Comparison of ENCODE assay signal across 7 cellular contexts in the genomic region with DNA sequence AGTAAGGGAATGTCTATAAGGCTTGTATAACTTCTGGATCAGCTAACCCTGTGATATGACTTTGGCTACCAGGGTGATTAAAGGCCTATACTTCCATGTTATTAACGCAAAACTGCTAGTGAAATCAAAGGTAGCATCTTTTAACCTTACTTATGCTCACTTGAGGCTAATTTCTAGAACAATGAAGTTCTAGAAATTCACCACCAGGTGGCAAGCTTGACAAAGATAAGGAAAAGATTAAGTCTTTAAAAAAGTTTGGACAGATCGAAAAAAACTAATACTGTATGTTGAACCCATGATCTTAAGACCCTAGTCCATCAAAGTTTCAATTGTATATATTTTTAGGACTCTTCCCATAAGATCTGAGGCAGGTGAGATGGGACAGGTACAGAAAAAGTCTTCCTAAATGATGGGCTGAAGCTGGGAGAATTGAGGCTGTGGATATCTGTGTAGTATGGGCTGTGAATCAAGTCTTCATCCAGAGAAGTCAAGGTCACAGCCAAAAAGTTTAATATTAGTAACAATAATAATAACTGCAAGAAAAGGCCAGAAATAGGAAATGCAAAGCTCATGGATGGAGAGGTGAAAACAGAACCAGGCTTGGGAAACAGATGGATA. TPM values are rescaled to one million over a fixed set of nuclear protein-coding genes. Genes with fewer than 3 reads are reported as not detected.
DNase-seq lines count a peak whose midpoint lies in the region; ATAC-seq and TF ChIP-seq lines count a peak whose summit lies in the region.

No MANE protein-coding gene starts in this region.

- DNase-seq in DMS53 treated with DMSO at 0.1 percent for 48 hours (lab: John Stamatoyannopoulos, UW; ENCODE audit: unreplicated experiment) (peak; percentile 35), GM23338 (ENCODE audit: low spot score) (peak; percentile 69), SK-MEL-5 (ENCODE audit: low read depth, low spot score) (peak; percentile 57), fibroblast of the aortic adventitia (ENCODE audit: low read depth) (peak; percentile 74), smooth muscle cell (lab: John Stamatoyannopoulos, UW; ENCODE audit: unreplicated experiment) (no peak)

- in situ Hi-C loops in SK-MEL-5 (cut with HindIII; ENCODE audit: low pct_unique_long_range_greater_than_20kb, low sequenced_read_pairs): no loop called here

- 74% methylated on average over 2 of the region's 2 CpGs for WGBS in smooth muscle cell (ENCODE audit: low lambda C conversion rate)

- no peaks in the 10 kb centered on the region for H3K4me1 ChIP-seq in GM23338 (ENCODE audit: insufficient read depth)
- H3K4me1 ChIP-seq in smooth muscle cell (ENCODE audit: low read depth): no peaks in the 10 kb centered on the region

- no peak overlapping the region for H3K4me3 Mint-ChIP-seq in GM23338

- H3K27me3 ChIP-seq in GM23338 (ENCODE audit: insufficient read depth) (no peaks in the 10 kb centered on the region), smooth muscle cell (ENCODE audit: low read depth) (no peaks in the 10 kb centered on the region)

- H3K27ac ChIP-seq in GM23338 (ENCODE audit: low read depth) (no peak overlapping the region), smooth muscle cell (ENCODE audit: low read depth) (no peak overlapping the region)

- no peaks in the 10 kb centered on the region for H3K4me1 Mint-ChIP-seq in GM23338

- H2AFZ ChIP-seq in GM23338 (no peak overlapping the region), smooth muscle cell (ENCODE audit: low read depth) (no peak overlapping the region)

- H3K27me3 Mint-ChIP-seq in GM23338 (ENCODE audit: insufficient read depth, low read depth, poor library complexity): peaks cover 8% of the 10 kb centered on the region

- H3K4me2 ChIP-seq in GM23338 (no peak overlapping the region), smooth muscle cell (no peak overlapping the region)

- no peak overlapping the region for H3K27ac Mint-ChIP-seq in GM23338

- peaks cover 4% of the 10 kb centered on the region; the same call in 1 of the 2 replicates for H4K20me1 ChIP-seq in GM23338 (replicated peaks; ENCODE audit: insufficient read depth)
- H4K20me1 ChIP-seq in smooth muscle cell (ENCODE audit: low read depth): peaks cover 75% of the 10 kb centered on the region

- H3K36me3 ChIP-seq in GM23338 (ENCODE audit: insufficient read depth) (no peaks in the 10 kb centered on the region), smooth muscle cell (ENCODE audit: low read depth) (no peaks in the 10 kb centered on the region)

- H3F3A ChIP-seq in GM23338 (replicated peaks; ENCODE audit: low read depth): no peaks in the 10 kb centered on the region
- H3F3A ChIP-seq in smooth muscle cell (ENCODE audit: low read depth): no peaks in the 10 kb centered on the region

- no peaks in the 10 kb centered on the region for H3K9me3 ChIP-seq in smooth muscle cell (replicated peaks; ENCODE audit: low read depth)

- peaks cover 27% of the 10 kb centered on the region; the same call in 2 of the 3 replicates for H3K36me3 Mint-ChIP-seq in GM23338 (ENCODE audit: low read depth)

- ATAC-seq in GM23338: peak; percentile 32; the same call in 1 of the 3 replicates
- no peak for ATAC-seq in GM18873 (IDR thresholded peaks at IDR 0.05; ENCODE audit: low FRiP score, unreplicated experiment)
- ATAC-seq in GM19452 (IDR thresholded peaks at IDR 0.05; ENCODE audit: unreplicated experiment): no peak

- no peaks in the 10 kb centered on the region for H3K9me2 ChIP-seq in GM23338 (ENCODE audit: insufficient read depth)

- peaks cover 5% of the 10 kb centered on the region; the same call in 2 of the 3 replicates for H3K9me3 Mint-ChIP-seq in GM23338

- no peak overlapping the region for H3K9ac ChIP-seq in smooth muscle cell (ENCODE audit: low read depth)

- H3K79me2 ChIP-seq in GM23338 (replicated peaks; ENCODE audit: insufficient read depth): peaks cover 35% of the 10 kb centered on the region
- H3K79me2 ChIP-seq in smooth muscle cell (ENCODE audit: low read depth): peaks cover 38% of the 10 kb centered on the region

- no peak overlapping the region for H3K4me3 ChIP-seq in GM23338
- no peak overlapping the region for H3K4me3 ChIP-seq in fibroblast of the aortic adventitia (ENCODE audit: low read depth, low read length)
- H3K4me3 ChIP-seq in smooth muscle cell: no peak overlapping the region

- TF ChIP-seq CTCF in GM23338 (conservative IDR thresholded peaks at IDR 0.05; ENCODE audit: low read depth in 2 of 2) (peak; percentile 54 to 84), fibroblast of the aortic adventitia (IDR thresholded peaks at IDR 0.05; ENCODE audit: insufficient read depth, low read length) (peak; percentile 64), smooth muscle cell (IDR thresholded peaks at IDR 0.05; ENCODE audit: borderline replicate concordance, insufficient read depth, poor library complexity, severe bottlenecking) (peak; percentile 55)

TF ChIP-seq in GM23338, 12 proteins besides CTCF, POLR2A, EP300 and RAD21 (continues in another document):
- TF ChIP-seq CREB1 (CRISPR knock-in tag; IDR thresholded peaks at IDR 0.05; ENCODE audit: low read depth) (no peak), POLR2AphosphoS5 (IDR thresholded peaks at IDR 0.05; ENCODE audit: low read depth) (no peak), EZH2phosphoT487 (IDR thresholded peaks at IDR 0.05; ENCODE audit: unreplicated experiment) (no peak), ZNF331 (CRISPR knock-in tag; IDR thresholded peaks at IDR 0.05; ENCODE audit: low read depth) (no peak), NANOG (IDR thresholded peaks at IDR 0.05; ENCODE audit: borderline replicate concordance) (no peak), STAT1 (IDR thresholded peaks at IDR 0.05; ENCODE audit: unreplicated experiment) (no peak), EZH2 (IDR thresholded peaks at IDR 0.05; ENCODE audit: low read depth, unreplicated experiment) (no peak), ZNF114 (CRISPR knock-in tag; IDR thresholded peaks at IDR 0.05) (no peak)

RNA-seq across cellular contexts. Expression of a gene that starts 18.8 kb away (rescaled TPM):
- total RNA-seq in GM23338 (2014; rRNA removed; shearing (Covaris generic)): 49.3 and 49.9 TPM in 2 replicates
- polyA plus RNA-seq in GM23338 (2016; fragmentation: Nextera tagmentation; extraction: Ambion mirVana) (30.2 and 38.0 TPM in 2 replicates), smooth muscle cell (45.0 and 49.0 TPM in 2 replicates)
- 17.6 and 20.0 TPM in 2 replicates for total RNA-seq in SK-MEL-5 (2014; rRNA removed; shearing (Covaris generic))
- 11.1 and 14.4 TPM in 2 replicates for polyA plus RNA-seq in SK-MEL-5 (2015; cell fraction: cytosol; rRNA removed)
- polyA plus RNA-seq in SK-MEL-5 (2015; cell fraction: nucleus; rRNA removed): 18.3 and 21.2 TPM in 2 replicates
- total RNA-seq in fibroblast of the aortic adventitia (ENCODE audit: low replicate concordance) (23.0 and 44.2 TPM in 2 replicates), smooth muscle cell (45.5 and 54.6 TPM in 2 replicates)

RNA-seq across cellular contexts. Expression of a gene that starts 18.8 kb away (rescaled TPM):
- total RNA-seq in GM23338 (2014; rRNA removed; shearing (Covaris generic)): 27.0 and 32.7 TPM in 2 replicates
- polyA plus RNA-seq in GM23338 (2016; fragmentation: Nextera tagmentation; extraction: Ambion mirVana) (22.0 and 25.4 TPM in 2 replicates), smooth muscle cell (4.4 and 5.2 TPM in 2 replicates)
- total RNA-seq in SK-MEL-5 (2014; rRNA removed; shearing (Covaris generic)): 9.7 and 10.8 TPM in 2 replicates
- polyA plus RNA-seq in SK-MEL-5 (2015; cell fraction: cytosol; rRNA removed): 9.4 and 10.9 TPM in 2 replicates
- 10.7 and 13.9 TPM in 2 replicates for polyA plus RNA-seq in SK-MEL-5 (2015; cell fraction: nucleus; rRNA removed)
- total RNA-seq in fibroblast of the aortic adventitia (ENCODE audit: low replicate concordance) (13.7 and 15.8 TPM in 2 replicates), smooth muscle cell (8.1 and 9.9 TPM in 2 replicates)

RNA-seq across cellular contexts. Expression of a gene that starts 49.0 kb away (rescaled TPM):
- not detected in 2 replicates for total RNA-seq in GM23338 (2014; rRNA removed; shearing (Covaris generic))
- polyA plus RNA-seq in GM23338 (2016; fragmentation: Nextera tagmentation; extraction: Ambion mirVana) (0.13 TPM in 1 of 2 replicates, not detected in the other), smooth muscle cell (5.5 and 6.9 TPM in 2 replicates)
- 0.08 TPM in 2 replicates for total RNA-seq in SK-MEL-5 (2014; rRNA removed; shearing (Covaris generic))
- 0.24 and 0.60 TPM in 2 replicates for polyA plus RNA-seq in SK-MEL-5 (2015; cell fraction: cytosol; rRNA removed)
- 4.2 and 4.3 TPM in 2 replicates for polyA plus RNA-seq in SK-MEL-5 (2015; cell fraction: nucleus; rRNA removed)
- total RNA-seq in fibroblast of the aortic adventitia (ENCODE audit: low replicate concordance) (28.6 and 65.3 TPM in 2 replicates), smooth muscle cell (15.8 and 18.6 TPM in 2 replicates)

Comparison
In these comparisons a context has a peak if more than half of its experiments do, and no peak if none do; other contexts are left out.
1. RNA of a gene that starts 49.0 kb away (total RNA-seq): 28.6 to 65.3 TPM in fibroblast of the aortic adventitia and 15.8 to 18.6 TPM in smooth muscle cell; 0.08 TPM in SK-MEL-5 and not detected in GM23338; every median in the first group is over 10 times any median in the second.
2. Peak in every context shown above with its lines, with median percentiles within 50 percentile points of each other: CTCF ChIP-seq.